In genomic region chr9:113614843-113615648, GRCh38 we compare ENCODE assay signal across 8 cellular contexts.
A peak's percentile ranks its signal among the peaks of the same experiment; 100 is the strongest.
DNase-seq lines count a peak whose midpoint lies in the region; ATAC-seq, FAIRE-seq and TF ChIP-seq lines count a peak whose summit lies in the region.

No MANE protein-coding gene starts in this region.

- TF ChIP-seq CTCF in dorsolateral prefrontal cortex (IDR thresholded peaks at IDR 0.05 in 54 of 56, conservative IDR thresholded peaks at IDR 0.05 in 2 of 56; ENCODE audit: low read depth in 1 of 56, partially characterized antibody in 56 of 56): no peak

- intact Hi-C loops in dorsolateral prefrontal cortex (cut with DNase I): no loop called here

- DNase-seq in GM12891 (ENCODE audit: insufficient read length, low spot score) (no peak), dorsolateral prefrontal cortex (peak in 6 of 10 donors; percentile 43 to 69 (median 48)), occipital lobe (lab: John Stamatoyannopoulos, UW) (peak; percentile 52), NCI-H1417 treated with DMSO at 0.1 percent for 48 hours (lab: John Stamatoyannopoulos, UW) (no peak), NCI-H1092 treated with DMSO at 0.1 percent for 48 hours (lab: John Stamatoyannopoulos, UW) (no peak)
- DNase-seq in activated effector memory CD4-positive, alpha-beta T cell treated with anti-CD3 and anti-CD28 coated beads, Interleukin-2, amount 50 U/mL, for 16 hours: no peak

- peak overlapping the region in 32 of 59 donors; percentile 1 to 75 (median 38) for H3K27ac ChIP-seq in dorsolateral prefrontal cortex

- peak overlapping the region in 1 of 59 donors; percentile 0 for H3K4me3 ChIP-seq in dorsolateral prefrontal cortex

- no peak for TF ChIP-seq POLR2A in GM12891 (IDR thresholded peaks at IDR 0.05; ENCODE audit: low read depth, low read length)

- peak; percentile 63 for ATAC-seq in HG02885 (IDR thresholded peaks at IDR 0.05; ENCODE audit: poor library complexity, unreplicated experiment)
- no peak for ATAC-seq in GM18519 (IDR thresholded peaks at IDR 0.05; ENCODE audit: low FRiP score, unreplicated experiment)

- peak; percentile 80 for FAIRE-seq in GM12891 (lab: Jason Lieb, UNC)

- peaks cover 0 to 6% (median 0%) of the 10 kb centered on the region in 45 donors for H3K27me3 ChIP-seq in dorsolateral prefrontal cortex

TF ChIP-seq in GM12891, 5 proteins besides CTCF, POLR2A, EP300 and RAD21:
- peak; percentile 64 for TF ChIP-seq SPI1 (IDR thresholded peaks at IDR 0.05; ENCODE audit: low read depth, low read length)
- no peak for TF ChIP-seq TAF1 (IDR thresholded peaks at IDR 0.05; ENCODE audit: low read depth, low read length)

Comparison
In these comparisons a context has a peak if more than half of its experiments do, and no peak if none do; other contexts are left out.
1. DNase-seq: peak in dorsolateral prefrontal cortex (6 of 10) and occipital lobe (single experiment); none in GM12891 (single experiment), activated effector memory CD4-positive, alpha-beta T cell treated with anti-CD3 and anti-CD28 coated beads, Interleukin-2, amount 50 U/mL, for 16 hours (single experiment), NCI-H1417 treated with DMSO at 0.1 percent for 48 hours (single experiment) and NCI-H1092 treated with DMSO at 0.1 percent for 48 hours (single experiment).